ENCODE assay signal across 30 cellular contexts in the genomic region with DNA sequence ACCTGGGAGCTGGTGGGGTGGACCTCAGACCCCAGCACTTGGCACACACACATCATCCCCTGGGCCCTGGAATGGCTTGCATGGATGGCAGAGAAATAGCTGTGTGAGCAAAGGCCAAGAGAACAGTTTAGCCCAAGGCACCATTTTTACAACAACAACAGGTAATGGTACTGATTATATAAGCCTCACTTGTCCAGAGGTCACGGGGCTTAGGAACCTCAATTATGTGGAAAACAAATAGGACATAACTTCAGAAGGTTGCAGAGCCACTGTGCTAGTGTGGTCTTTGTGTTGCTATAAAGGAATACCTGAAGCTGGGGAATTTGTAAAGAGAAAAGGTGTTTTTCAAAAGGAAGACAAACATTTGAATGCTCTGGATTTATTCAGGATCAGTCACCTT.
"Had no signal": no experiment of that assay in that cellular context is flagged by ENCODE, and none has a peak within 500 bp of the region (broad histone marks: within the 10 kb centered on the region; RNA-seq: fewer than 3 reads in every experiment).

No MANE protein-coding gene starts in this region.

- H3K4me1 Mint-ChIP-seq: activated naive CD4-positive, alpha-beta T cell treated with anti-CD3 and anti-CD28 coated beads, Interleukin-2, amount 10 ng/mL, durations not matched to agents 7 days and 5 days had no signal

- H3K27ac Mint-ChIP-seq: activated CD4-positive, alpha-beta T cell treated with anti-CD3 and anti-CD28 coated beads for 36 hours; activated CD4-positive, alpha-beta T cell treated with anti-CD3 and anti-CD28 coated beads, Interleukin-2, amount 10 ng/mL, durations not matched to agents 7 days and 5 days; activated CD8-positive, alpha-beta memory T cell treated with anti-CD3 and anti-CD28 coated beads, Interleukin-2, amount 10 ng/mL, durations not matched to agents 7 days and 5 days; activated naive CD4-positive, alpha-beta T cell treated with anti-CD3 and anti-CD28 coated beads, Interleukin-2, amount 10 ng/mL, durations not matched to agents 7 days and 5 days; activated naive CD8-positive, alpha-beta T cell; T-helper 1 cell treated with Interleukin-12 subunit alpha and Interleukin-12 subunit beta and Interleukin-4 antibody, amounts not matched to agents 30 μg/mL and 1 μg/mL, for 36 hours; T-helper 2 cell treated with Interferon-gamma antibody and Interleukin-4, amounts not matched to agents 5 μg/mL and 100 μg/mL, for 36 hours; WTC11 had no signal

- H3K9me3 ChIP-seq: ascending aorta, SJCRH30 had no signal

- H3K9me3 Mint-ChIP-seq: activated CD4-positive, alpha-beta T cell treated with anti-CD3 and anti-CD28 coated beads, Interleukin-2, amount 10 ng/mL, durations not matched to agents 7 days and 5 days; activated naive CD4-positive, alpha-beta T cell treated with anti-CD3 and anti-CD28 coated beads, Interleukin-2, amount 10 ng/mL, durations not matched to agents 7 days and 5 days; T-helper 1 cell treated with Interleukin-12 subunit alpha and Interleukin-12 subunit beta and Interleukin-4 antibody, amounts not matched to agents 30 μg/mL and 1 μg/mL, for 36 hours; T-helper 2 cell treated with Interferon-gamma antibody and Interleukin-4, amounts not matched to agents 5 μg/mL and 100 μg/mL, for 36 hours; WTC11 had no signal

- H3K27me3 Mint-ChIP-seq: activated CD4-positive, alpha-beta T cell treated with anti-CD3 and anti-CD28 coated beads for 36 hours; activated CD4-positive, alpha-beta T cell treated with anti-CD3 and anti-CD28 coated beads, Interleukin-2, amount 10 ng/mL, durations not matched to agents 7 days and 5 days; activated naive CD8-positive, alpha-beta T cell had no signal

- H3K36me3 Mint-ChIP-seq: activated CD8-positive, alpha-beta memory T cell treated with anti-CD3 and anti-CD28 coated beads, Interleukin-2, amount 10 ng/mL, durations not matched to agents 7 days and 5 days; activated naive CD4-positive, alpha-beta T cell treated with anti-CD3 and anti-CD28 coated beads, Interleukin-2, amount 10 ng/mL, durations not matched to agents 7 days and 5 days; activated naive CD8-positive, alpha-beta T cell; WTC11 had no signal

- H3K27ac ChIP-seq: ascending aorta, SJCRH30, SK-N-MC had no signal

- ATAC-seq: activated CD4-positive, alpha-beta T cell treated with anti-CD3 and anti-CD28 coated beads for 36 hours; activated CD4-positive, CD25-positive, alpha-beta regulatory T cell treated with anti-CD3 and anti-CD28 coated beads, Interleukin-2, amount 50 U/mL, for 24 hours; activated CD8-positive, alpha-beta memory T cell treated with anti-CD3 and anti-CD28 coated beads, Interleukin-2, amount 10 ng/mL, durations not matched to agents 7 days and 5 days; K562; Panc1; WTC11 had no signal

- H3K27me3 ChIP-seq: ascending aorta, SJCRH30 had no signal

- H3K4me3 ChIP-seq: ascending aorta, K562, SJCRH30, SK-N-MC had no signal

- H3K36me3 ChIP-seq: ascending aorta, SJCRH30 had no signal

- DNase-seq: activated CD4-positive, alpha-beta T cell treated with anti-CD3 and anti-CD28 coated beads for 36 hours; activated CD4-positive, alpha-beta T cell treated with anti-CD3 and anti-CD28 coated beads, Interleukin-2, amount 10 ng/mL, durations not matched to agents 7 days and 5 days; activated CD4-positive, alpha-beta T cell treated with anti-CD3 and anti-CD28 coated beads, Interleukin-2, amount 50 U/mL, for 48 hours; activated CD8-positive, alpha-beta memory T cell treated with anti-CD3 and anti-CD28 coated beads for 24 hours; activated CD8-positive, alpha-beta memory T cell treated with anti-CD3 and anti-CD28 coated beads, Interleukin-2, amount 10 ng/mL, durations not matched to agents 7 days and 5 days; activated CD8-positive, alpha-beta memory T cell treated with anti-CD3 and anti-CD28 coated beads, Interleukin-2, amount 50 U/mL, for 48 hours; activated effector memory CD4-positive, alpha-beta T cell treated with Interleukin-2 at 50 U/mL for 16 hours; activated naive CD4-positive, alpha-beta T cell treated with anti-CD3 and anti-CD28 coated beads, Interleukin-2, amount 10 ng/mL, durations not matched to agents 7 days and 5 days; activated T-cell treated with anti-CD3 and anti-CD28 coated beads, Interleukin-2, amount 50 U/mL, for 48 hours; amniotic stem cell; caudate nucleus; NCI-H1105; NCI-H1417 treated with DMSO at 0.1 percent for 48 hours; NCI-H187 treated with DMSO at 0.1 percent for 48 hours; NCI-H2081; NCI-H2227 treated with DMSO at 0.1 percent for 48 hours; NCI-H446; NCI-H510A treated with DMSO at 0.1 percent for 48 hours; NCI-H526 treated with DMSO at 0.1 percent for 48 hours; SHP77; SJCRH30 had no signal

- H3K4me3 Mint-ChIP-seq: activated CD4-positive, alpha-beta T cell treated with anti-CD3 and anti-CD28 coated beads for 36 hours; activated CD4-positive, alpha-beta T cell treated with anti-CD3 and anti-CD28 coated beads, Interleukin-2, amount 10 ng/mL, durations not matched to agents 7 days and 5 days; activated CD8-positive, alpha-beta memory T cell treated with anti-CD3 and anti-CD28 coated beads, Interleukin-2, amount 10 ng/mL, durations not matched to agents 7 days and 5 days; activated naive CD4-positive, alpha-beta T cell treated with anti-CD3 and anti-CD28 coated beads, Interleukin-2, amount 10 ng/mL, durations not matched to agents 7 days and 5 days; activated naive CD8-positive, alpha-beta T cell; T-helper 1 cell treated with Interleukin-12 subunit alpha and Interleukin-12 subunit beta and Interleukin-4 antibody, amounts not matched to agents 30 μg/mL and 1 μg/mL, for 36 hours; T-helper 2 cell treated with Interferon-gamma antibody and Interleukin-4, amounts not matched to agents 5 μg/mL and 100 μg/mL, for 36 hours; WTC11 had no signal
